Comparison of ENCODE assay signal across 20 cellular contexts in genomic region chr13:80889829-80890228, GRCh38.
DNase-seq lines count a peak whose midpoint lies in the region; ATAC-seq, FAIRE-seq and TF ChIP-seq lines count a peak whose summit lies in the region.
"Had no signal": no experiment of that assay in that cellular context is flagged by ENCODE, and none has a peak within 500 bp of the region (broad histone marks: within the 10 kb centered on the region; RNA-seq: fewer than 3 reads in every experiment).

No MANE protein-coding gene starts in this region.

- no peaks in the 10 kb centered on the region for H4K20me1 ChIP-seq in K562 (replicated peaks; ENCODE audit: control insufficient read depth, insufficient read depth, low read length)
- H4K20me1 ChIP-seq: BLaER1 treated with 17β-estradiol and CSF1 and Interleukin-3, amounts not matched to agents 10 nM and 100 nM had no signal

- TF ChIP-seq EP300 in K562 (IDR thresholded peaks at IDR 0.05; ENCODE audit: low read length), result no peak

- no peak for TF ChIP-seq RAD21 in K562 (CRISPR knock-in tag; conservative IDR thresholded peaks at IDR 0.05 in 1 of 2, IDR thresholded peaks at IDR 0.05 in 1 of 2)

- peaks cover 36% of the 10 kb centered on the region for H3K27me3 Mint-ChIP-seq in progenitor cell of endocrine pancreas
- H3K27me3 Mint-ChIP-seq: B cell; CD4-positive, alpha-beta T cell had no signal

- no peaks in the 10 kb centered on the region for H3K27me3 ChIP-seq in K562 (ENCODE audit: control insufficient read depth in 2 of 2, insufficient read depth in 2 of 2, low read length in 2 of 2)
- H3K27me3 ChIP-seq: BLaER1 treated with 17β-estradiol and CSF1 and Interleukin-3, amounts not matched to agents 10 nM and 100 nM had no signal

- no peaks in the 10 kb centered on the region for H3K4me1 ChIP-seq in K562 (replicated peaks in 1 of 2; ENCODE audit: control insufficient read depth in 2 of 2, insufficient read depth in 2 of 2, low read length in 2 of 2)
- H3K4me1 ChIP-seq: A549; BLaER1 treated with 17β-estradiol and CSF1 and Interleukin-3, amounts not matched to agents 10 nM and 100 nM; Caco-2 had no signal

- H3K4me3 ChIP-seq in K562, result no peak overlapping the region
- H3K4me3 ChIP-seq: A549; BLaER1 treated with 17β-estradiol and CSF1 and Interleukin-3, amounts not matched to agents 10 nM and 100 nM; GM12878 had no signal

- intact Hi-C loops in K562 (cut with micrococcal nuclease), result no loop called here

- POLR2A ChIA-PET in K562 (lab: Yijun Ruan, JAX), result interaction anchor here (0.6 kb wide), 1 partner anchor 372 kb away, joined by 3 read pairs; no protein-coding TSS in a partner anchor

- CTCF ChIA-PET in K562 (lab: Yijun Ruan, JAX; ENCODE audit: low intra/inter-chr PET ratio), result interaction anchor here (0.6 kb wide), 1 partner anchor 369 kb away, joined by 3 read pairs; no protein-coding TSS in a partner anchor

- no peaks in the 10 kb centered on the region for H3K36me3 Mint-ChIP-seq in progenitor cell of endocrine pancreas (ENCODE audit: insufficient read depth)
- H3K36me3 Mint-ChIP-seq: CD8-positive, alpha-beta T cell had no signal

- no peaks in the 10 kb centered on the region for H3K36me3 ChIP-seq in K562 (ENCODE audit: control insufficient read depth, insufficient read depth, low read length)
- H3K36me3 ChIP-seq: BLaER1 treated with 17β-estradiol and CSF1 and Interleukin-3, amounts not matched to agents 10 nM and 100 nM had no signal

- ATAC-seq in K562 (no peak), GM18870 (IDR thresholded peaks at IDR 0.05; ENCODE audit: unreplicated experiment) (no peak)
- ATAC-seq: A549; CD8-positive, alpha-beta T cell; GM12878 had no signal

- peaks cover 4% of the 10 kb centered on the region for H3K9me3 Mint-ChIP-seq in progenitor cell of endocrine pancreas (ENCODE audit: low read depth)
- H3K9me3 Mint-ChIP-seq: CD4-positive, alpha-beta T cell; CD8-positive, alpha-beta T cell had no signal

- TF ChIP-seq CTCF in K562 (IDR thresholded peaks at IDR 0.05 in 2 of 3, conservative IDR thresholded peaks at IDR 0.05 in 1 of 3; ENCODE audit: insufficient read depth in 2 of 3, low read depth in 1 of 3, low read length in 3 of 3) (no peak), progenitor cell of endocrine pancreas (IDR thresholded peaks at IDR 0.05; ENCODE audit: unreplicated experiment) (no peak)

- H3K4me3 Mint-ChIP-seq in progenitor cell of endocrine pancreas (ENCODE audit: low read depth), result no peak overlapping the region
- H3K4me3 Mint-ChIP-seq: B cell; CD4-positive, alpha-beta T cell; CD8-positive, alpha-beta T cell had no signal

- H3K27ac Mint-ChIP-seq in progenitor cell of endocrine pancreas, result no peak overlapping the region
- H3K27ac Mint-ChIP-seq: B cell; CD4-positive, alpha-beta T cell; CD8-positive, alpha-beta T cell had no signal

- TF ChIP-seq POLR2A in K562 (conservative IDR thresholded peaks at IDR 0.05), result no peak

- in situ Hi-C loops in K562 (cut with MboI), result loop anchor here (5.0 kb wide), 1 partner anchor 373 kb away; no protein-coding TSS in a partner anchor

- H3K9me3 ChIP-seq in K562 (replicated peaks; ENCODE audit: control insufficient read depth, insufficient read depth, low read depth, low read length), result no peaks in the 10 kb centered on the region
- H3K9me3 ChIP-seq: A549; BLaER1 treated with 17β-estradiol and CSF1 and Interleukin-3, amounts not matched to agents 10 nM and 100 nM; Caco-2 had no signal

- no peak overlapping the region for H2AFZ ChIP-seq in K562 (ENCODE audit: low read depth, low read length)

- no peaks in the 10 kb centered on the region for H3K79me2 ChIP-seq in K562 (ENCODE audit: control insufficient read depth, insufficient read depth, low read length)

- no peak overlapping the region for H3K9ac ChIP-seq in K562 (ENCODE audit: insufficient read depth in 1 of 2, low read depth in 2 of 2, low read length in 2 of 2)
- H3K9ac ChIP-seq: BLaER1 treated with 17β-estradiol and CSF1 and Interleukin-3, amounts not matched to agents 10 nM and 100 nM had no signal

- FAIRE-seq in G401.6 (lab: Jason Lieb, UNC) (peak; percentile 21), K562 (lab: Jason Lieb, UNC) (no peak), islet of Langerhans (lab: Jason Lieb, UNC) (peak; percentile 82)
- FAIRE-seq: A549, D721Med, GM12878 had no signal

- no peak overlapping the region for H3K27ac ChIP-seq in K562 (ENCODE audit: extremely low read depth, low read depth, low read length)
- H3K27ac ChIP-seq: 22Rv1; A549; BLaER1 treated with 17β-estradiol and CSF1 and Interleukin-3, amounts not matched to agents 10 nM and 100 nM; C4-2B had no signal

- H3K9me1 ChIP-seq in K562 (ENCODE audit: control insufficient read depth, insufficient read depth, low read length), result no peaks in the 10 kb centered on the region

- WGBS in K562 (ENCODE audit: insufficient coverage, low coverage, missing lambda C conversion rate), result 0% methylated on average over 1 of the region's 1 CpG

- H3K4me2 ChIP-seq in K562 (ENCODE audit: insufficient read depth, low read length), result no peak overlapping the region
- H3K4me2 ChIP-seq: A549; BLaER1 treated with 17β-estradiol and CSF1 and Interleukin-3, amounts not matched to agents 10 nM and 100 nM had no signal

- DNase-seq in K562 (ENCODE audit: extremely low read depth in 1 of 4, low spot score in 3 of 4) (peak in 2 of 4 experiments; percentile 4 to 5), progenitor cell of endocrine pancreas (ENCODE audit: low spot score, unreplicated experiment) (no peak)
- no peak for DNase-seq in activated CD4-positive, alpha-beta T cell treated with anti-CD3 and anti-CD28 coated beads, Interleukin-2, amount 50 U/mL, for 48 hours
- DNase-seq: AML-193; Caco-2; Calu3; CD4-positive, alpha-beta T cell; CD8-positive, alpha-beta T cell; DMS79 treated with DMSO at 0.1 percent for 48 hours; GDM1 had no signal

- BruUV-seq in K562 (replicated peaks; lab: Mats Ljungman, UMichigan), result no TSS peak

- no peaks in the 10 kb centered on the region for H3K4me1 Mint-ChIP-seq in progenitor cell of endocrine pancreas (ENCODE audit: low read depth)
- H3K4me1 Mint-ChIP-seq: B cell had no signal

TF ChIP-seq in K562, 482 proteins besides CTCF, POLR2A, EP300 and RAD21:
- TF ChIP-seq ZNF133 (CRISPR knock-in tag; IDR thresholded peaks at IDR 0.05) (no peak), SREBF1 (IDR thresholded peaks at IDR 0.05; ENCODE audit: borderline replicate concordance, low read depth, low read length) (no peak), TFAM (CRISPR knock-in tag; conservative IDR thresholded peaks at IDR 0.05) (peak; percentile 95; the same call in 1 of the 2 replicates), ARID2 (IDR thresholded peaks at IDR 0.05) (no peak)
TF ChIP-seq in K562: peak in this region for 1.
